Comparison of ENCODE assay signal across 20 cellular contexts in the genomic region with DNA sequence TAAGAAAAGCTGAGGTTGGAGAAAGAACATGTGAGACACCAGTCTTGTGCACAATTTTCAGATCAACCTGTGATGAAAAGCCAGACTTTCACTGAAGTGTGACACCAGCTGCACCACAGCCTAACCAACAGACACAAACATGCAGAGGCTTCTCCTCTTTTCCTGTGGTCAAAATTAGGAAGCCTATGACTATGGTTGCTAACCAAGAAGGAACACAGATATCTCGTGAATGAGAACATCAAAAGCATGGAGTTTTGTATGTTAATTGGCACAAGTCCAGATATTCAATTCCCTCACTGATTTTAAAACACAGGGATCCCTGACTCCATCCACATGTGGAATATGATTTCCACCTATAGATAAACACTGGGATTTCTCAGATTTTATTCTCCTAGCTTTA. TPM values are rescaled to one million over a fixed set of nuclear protein-coding genes. Genes with fewer than 3 reads are reported as not detected.
"Had no signal": no experiment of that assay in that cellular context is flagged by ENCODE, and none has a peak within 500 bp of the region (broad histone marks: within the 10 kb centered on the region; RNA-seq: fewer than 3 reads in every experiment).

No MANE protein-coding gene starts in this region.

RNA-seq across cellular contexts. Expression of a gene that starts 11.5 kb away (rescaled TPM):
- total RNA-seq: left ventricle myocardium inferior, lower leg skin, lung, mesothelial cell of epicardium, mononuclear cell, natural killer cell, occipital lobe, osteocyte, posterior vena cava, psoas muscle, right atrium auricular region, right lobe of liver, stomach, testis, thyroid gland, transverse colon, upper lobe of left lung, urinary bladder, vagina had no signal
- polyA plus RNA-seq: keratinocyte, lung, psoas muscle, stomach, urinary bladder had no signal

RNA-seq across cellular contexts. Expression of a gene that starts 56.7 kb away (rescaled TPM):
- total RNA-seq: left ventricle myocardium inferior, lower leg skin, lung, mesothelial cell of epicardium, mononuclear cell, natural killer cell, occipital lobe, osteocyte, posterior vena cava, psoas muscle, right atrium auricular region, right lobe of liver, stomach, testis, thyroid gland, transverse colon, upper lobe of left lung, urinary bladder, vagina had no signal
- polyA plus RNA-seq: keratinocyte, lung, psoas muscle, stomach, urinary bladder had no signal
